In genomic region chr14:63895510-63895909, GRCh38 we compare ENCODE assay signal across 12 cellular contexts. TPM values are rescaled to one million over a fixed set of nuclear protein-coding genes. Genes with fewer than 3 reads are reported as not detected.
DNase-seq lines count a peak whose midpoint lies in the region; ATAC-seq, FAIRE-seq and TF ChIP-seq lines count a peak whose summit lies in the region.
"Had no signal": no experiment of that assay in that cellular context is flagged by ENCODE, and none has a peak within 500 bp of the region (broad histone marks: within the 10 kb centered on the region; RNA-seq: fewer than 3 reads in every experiment).

No MANE protein-coding gene starts in this region.

- no peak for TF ChIP-seq CTCF in endothelial cell of umbilical vein (IDR thresholded peaks at IDR 0.05; ENCODE audit: extremely low read depth in 1 of 2, insufficient read depth in 1 of 2, low read depth in 1 of 2, low read length in 2 of 2)

- H4K20me1 ChIP-seq in endothelial cell of umbilical vein (replicated peaks; ENCODE audit: control insufficient read depth, extremely low read depth, insufficient read depth, low read length): no peaks in the 10 kb centered on the region

- dilution Hi-C loops in endothelial cell of umbilical vein (cut with MboI; ENCODE audit: extremely low pct_ligation_motif_present, low sequenced_read_pairs): no loop called here

- no peaks in the 10 kb centered on the region for H3K27me3 ChIP-seq in endothelial cell of umbilical vein (ENCODE audit: control insufficient read depth in 2 of 2, insufficient read depth in 2 of 2, low read length in 2 of 2)
- no peaks in the 10 kb centered on the region for H3K27me3 ChIP-seq in subcutaneous abdominal adipose tissue (ENCODE audit: control insufficient read depth in 5 of 5, insufficient read depth in 4 of 5, low read length in 5 of 5)

- H3K79me2 ChIP-seq in endothelial cell of umbilical vein (ENCODE audit: control insufficient read depth, insufficient read depth, low read length): no peaks in the 10 kb centered on the region

- no peaks in the 10 kb centered on the region for H3K9me3 Mint-ChIP-seq in activated CD8-positive, alpha-beta memory T cell treated with anti-CD3 and anti-CD28 coated beads, Interleukin-2, amount 10 ng/mL, durations not matched to agents 7 days and 5 days (ENCODE audit: low read depth)
- H3K9me3 Mint-ChIP-seq: activated CD8-positive, alpha-beta T cell treated with anti-CD3 and anti-CD28 coated beads for 36 hours; activated T-helper 17 cell treated with anti-CD3 and anti-CD28 coated beads, Interleukin-2, amount 50 U/mL, for 72 hours had no signal

- intact Hi-C loops in endothelial cell of umbilical vein (cut with micrococcal nuclease): no loop called here

- no TSS peak for BruUV-seq in endothelial cell of umbilical vein (replicated peaks; lab: Mats Ljungman, UMichigan)

- H3K4me2 ChIP-seq in endothelial cell of umbilical vein (ENCODE audit: insufficient read depth, low read length): peak overlapping the region; percentile 77

- H3K27me3 Mint-ChIP-seq in activated CD8-positive, alpha-beta memory T cell treated with anti-CD3 and anti-CD28 coated beads, Interleukin-2, amount 10 ng/mL, durations not matched to agents 7 days and 5 days: no peaks in the 10 kb centered on the region
- H3K27me3 Mint-ChIP-seq: activated CD8-positive, alpha-beta T cell treated with anti-CD3 and anti-CD28 coated beads for 36 hours; activated T-helper 17 cell treated with anti-CD3 and anti-CD28 coated beads, Interleukin-2, amount 50 U/mL, for 72 hours had no signal

- H3K9ac ChIP-seq in endothelial cell of umbilical vein (replicated peaks; ENCODE audit: extremely low read depth, insufficient read depth, low read length) (no peak overlapping the region), subcutaneous abdominal adipose tissue (ENCODE audit: low read length in 5 of 5) (peak overlapping the region in 1 of 5 donors; percentile 75)

- no peak overlapping the region for H3K4me3 Mint-ChIP-seq in activated CD8-positive, alpha-beta memory T cell treated with anti-CD3 and anti-CD28 coated beads, Interleukin-2, amount 10 ng/mL, durations not matched to agents 7 days and 5 days
- H3K4me3 Mint-ChIP-seq: activated CD8-positive, alpha-beta T cell treated with anti-CD3 and anti-CD28 coated beads for 36 hours; activated T-helper 17 cell treated with anti-CD3 and anti-CD28 coated beads, Interleukin-2, amount 50 U/mL, for 72 hours had no signal

- POLR2A ChIA-PET in endothelial cell of umbilical vein (lab: Charles Lee): interaction anchor here (0.6 kb wide), 1 partner anchor 449 kb away, joined by 6 read pairs; no protein-coding TSS in a partner anchor

- TF ChIP-seq POLR2A in endothelial cell of umbilical vein (IDR thresholded peaks at IDR 0.05; ENCODE audit: low read depth, low read length): no peak

- no peak overlapping the region for H2AFZ ChIP-seq in endothelial cell of umbilical vein (ENCODE audit: low read depth, low read length)

- H3K36me3 ChIP-seq in endothelial cell of umbilical vein (ENCODE audit: control insufficient read depth in 2 of 2, extremely low read depth in 1 of 2, insufficient read depth in 2 of 2, low read length in 2 of 2) (no peaks in the 10 kb centered on the region), subcutaneous abdominal adipose tissue (ENCODE audit: control insufficient read depth in 5 of 5, insufficient read depth in 5 of 5, low read length in 5 of 5) (no peaks in the 10 kb centered on the region)
- H3K36me3 ChIP-seq: thoracic aorta had no signal

- peaks cover 19% of the 10 kb centered on the region for H3K4me1 Mint-ChIP-seq in activated CD8-positive, alpha-beta memory T cell treated with anti-CD3 and anti-CD28 coated beads, Interleukin-2, amount 10 ng/mL, durations not matched to agents 7 days and 5 days

- no peaks in the 10 kb centered on the region for H3K9me3 ChIP-seq in endothelial cell of umbilical vein (replicated peaks; ENCODE audit: control insufficient read depth, insufficient read depth, low read length)
- H3K9me3 ChIP-seq in subcutaneous abdominal adipose tissue (ENCODE audit: control insufficient read depth in 5 of 5, low read length in 5 of 5): no peaks in the 10 kb centered on the region
- H3K9me3 ChIP-seq: thoracic aorta had no signal

- FAIRE-seq in endothelial cell of umbilical vein (lab: Jason Lieb, UNC): no peak
- FAIRE-seq: GM19239 had no signal

- H3K9me1 ChIP-seq in endothelial cell of umbilical vein (replicated peaks; ENCODE audit: control insufficient read depth, extremely low read depth, insufficient read depth, low read length): no peaks in the 10 kb centered on the region

- DNase-seq in SHP77 (lab: John Stamatoyannopoulos, UW) (peak; percentile 7 to 16), SHP77 treated with DMSO at 0.1 percent for 48 hours (lab: John Stamatoyannopoulos, UW) (no peak), NCI-H2171 (lab: John Stamatoyannopoulos, UW) (peak; percentile 65), endothelial cell of umbilical vein (ENCODE audit: low read depth, low spot score) (no peak)
- no peak for DNase-seq in activated CD8-positive, alpha-beta memory T cell treated with anti-CD3 and anti-CD28 coated beads, Interleukin-2, amount 10 ng/mL, durations not matched to agents 7 days and 5 days
- DNase-seq: activated CD8-positive, alpha-beta T cell treated with anti-CD3 and anti-CD28 coated beads for 36 hours had no signal

- CTCF ChIA-PET in endothelial cell of umbilical vein (lab: Charles Lee): interaction anchor here (0.6 kb wide), 1 partner anchor 266 kb away, joined by 3 read pairs; no protein-coding TSS in a partner anchor
- CTCF ChIA-PET in activated CD8-positive, alpha-beta memory T cell treated with anti-CD3 and anti-CD28 coated beads, Interleukin-2, amount 10 ng/mL, durations not matched to agents 7 days and 5 days (lab: Charles Lee): no interaction called here

- H3K4me3 ChIP-seq in endothelial cell of umbilical vein (replicated peaks in 1 of 3; ENCODE audit: insufficient read depth in 1 of 3, low read depth in 1 of 3, low read length in 3 of 3) (no peak overlapping the region), subcutaneous abdominal adipose tissue (ENCODE audit: low read depth in 1 of 5, low read length in 5 of 5) (no peak overlapping the region)

- ATAC-seq in HG02885 (IDR thresholded peaks at IDR 0.05; ENCODE audit: poor library complexity, unreplicated experiment) (no peak), HG02973 (IDR thresholded peaks at IDR 0.05; ENCODE audit: unreplicated experiment) (no peak)
- no peak for ATAC-seq in activated CD8-positive, alpha-beta memory T cell treated with anti-CD3 and anti-CD28 coated beads, Interleukin-2, amount 10 ng/mL, durations not matched to agents 7 days and 5 days
- ATAC-seq: activated CD8-positive, alpha-beta T cell treated with anti-CD3 and anti-CD28 coated beads for 36 hours; activated T-helper 17 cell treated with anti-CD3 and anti-CD28 coated beads, Interleukin-2, amount 50 U/mL, for 72 hours had no signal

- peaks cover 42% of the 10 kb centered on the region for H3K4me1 ChIP-seq in endothelial cell of umbilical vein (ENCODE audit: control insufficient read depth, extremely low read depth, insufficient read depth, low read length)
- peaks cover 15 to 81% (median 63%) of the 10 kb centered on the region in 5 donors for H3K4me1 ChIP-seq in subcutaneous abdominal adipose tissue (ENCODE audit: control insufficient read depth in 5 of 5, insufficient read depth in 5 of 5, low read length in 5 of 5)

- no peak overlapping the region for H3K27ac Mint-ChIP-seq in activated CD8-positive, alpha-beta memory T cell treated with anti-CD3 and anti-CD28 coated beads, Interleukin-2, amount 10 ng/mL, durations not matched to agents 7 days and 5 days
- H3K27ac Mint-ChIP-seq: activated CD8-positive, alpha-beta T cell treated with anti-CD3 and anti-CD28 coated beads for 36 hours; activated T-helper 17 cell treated with anti-CD3 and anti-CD28 coated beads, Interleukin-2, amount 50 U/mL, for 72 hours had no signal

- H3K27ac ChIP-seq in endothelial cell of umbilical vein (ENCODE audit: insufficient read depth, low read depth, low read length) (no peak overlapping the region), subcutaneous abdominal adipose tissue (ENCODE audit: low read depth, low read length) (peak overlapping the region; percentile 83)

- peaks cover 8% of the 10 kb centered on the region for H3K36me3 Mint-ChIP-seq in activated CD8-positive, alpha-beta memory T cell treated with anti-CD3 and anti-CD28 coated beads, Interleukin-2, amount 10 ng/mL, durations not matched to agents 7 days and 5 days

TF ChIP-seq in endothelial cell of umbilical vein, 7 proteins besides CTCF, POLR2A, EP300 and RAD21:
- TF ChIP-seq FOS (IDR thresholded peaks at IDR 0.05; ENCODE audit: borderline replicate concordance, insufficient read depth, low read length) (no peak), GATA2 (IDR thresholded peaks at IDR 0.05; ENCODE audit: insufficient read depth, insufficient read length, low read depth, low read length) (no peak), MAX (IDR thresholded peaks at IDR 0.05; ENCODE audit: insufficient read depth, insufficient read length) (no peak), JUN (IDR thresholded peaks at IDR 0.05; ENCODE audit: borderline replicate concordance, insufficient read depth, insufficient read length, low read depth) (no peak), POLR2AphosphoS5 (IDR thresholded peaks at IDR 0.05; ENCODE audit: insufficient read depth, low read depth, low read length) (no peak), EZH2 (IDR thresholded peaks at IDR 0.05; ENCODE audit: borderline replicate concordance, low read depth, low read length, severe bottlenecking) (no peak), MYC (IDR thresholded peaks at IDR 0.05; ENCODE audit: low read depth, low read length) (no peak)

RNA-seq across cellular contexts. Expression of gene SYNE2, which starts 42.7 kb away (rescaled TPM):
- total RNA-seq in endothelial cell of umbilical vein: 42.7 and 53.7 TPM in 2 replicates
- polyA plus RNA-seq in endothelial cell of umbilical vein: 16.0 and 17.6 TPM in 2 replicates
- 17.0 and 17.6 TPM in 2 replicates for polyA plus RNA-seq in endothelial cell of umbilical vein (2011; cell fraction: cytosol; rRNA removed)
- polyA plus RNA-seq in endothelial cell of umbilical vein (2011; cell fraction: nucleus; rRNA removed): 79.1 and 92.8 TPM in 2 replicates
- 13.4 and 14.2 TPM in 2 replicates for polyA plus RNA-seq in endothelial cell of umbilical vein (2012)
- polyA minus RNA-seq in endothelial cell of umbilical vein: 117 and 118 TPM in 2 replicates
- 41.0 TPM for polyA minus RNA-seq in endothelial cell of umbilical vein (2011; cell fraction: cytosol; rRNA and poly(A)+ RNA removed)
- 256 and 331 TPM in 2 replicates for polyA minus RNA-seq in endothelial cell of umbilical vein (2011; cell fraction: nucleus; rRNA and poly(A)+ RNA removed)
- total RNA-seq in activated CD8-positive, alpha-beta memory T cell treated with anti-CD3 and anti-CD28 coated beads, Interleukin-2, amount 10 ng/mL, durations not matched to agents 7 days and 5 days: 100 to 1,000 TPM in 1 of 2 experiments, 10 to 100 TPM in 1; 69.3 to 143 TPM

Comparison
In these comparisons a context has a peak if more than half of its experiments do, and no peak if none do; other contexts are left out.
1. DNase-seq: peak in SHP77 (2 of 2) and NCI-H2171 (single experiment); none in SHP77 treated with DMSO at 0.1 percent for 48 hours (single experiment), endothelial cell of umbilical vein (single experiment) and activated CD8-positive, alpha-beta memory T cell treated with anti-CD3 and anti-CD28 coated beads, Interleukin-2, amount 10 ng/mL, durations not matched to agents 7 days and 5 days (single experiment).